9 cellular contexts compared by ENCODE assay signal in genomic region chr11:114280696-114281095, GRCh38. TPM values are rescaled to one million over a fixed set of nuclear protein-coding genes. Genes with fewer than 3 reads are reported as not detected.
DNase-seq lines count a peak whose midpoint lies in the region; ATAC-seq and TF ChIP-seq lines count a peak whose summit lies in the region.
"Had no signal": no experiment of that assay in that cellular context is flagged by ENCODE, and none has a peak within 500 bp of the region (broad histone marks: within the 10 kb centered on the region; RNA-seq: fewer than 3 reads in every experiment).

No MANE protein-coding gene starts in this region.

- H3K4me2 ChIP-seq in OCI-LY3 (ENCODE audit: low read length) = no peak overlapping the region

- H3K27ac Mint-ChIP-seq in Calu3 (ENCODE audit: unreplicated experiment) (peak overlapping the region; percentile 30), mesothelial cell of epicardium (no peak overlapping the region)

- CTCF ChIA-PET in Calu3 (lab: Charles Lee) = interaction anchor here (0.7 to 1.3 kb wide), 6 partner anchors 11 to 26 kb away, joined by 3 to 6 read pairs (median 4); partner anchors contain the start of gene NNMT

- H3K9me3 Mint-ChIP-seq in Calu3 (ENCODE audit: low read depth, unreplicated experiment) (no peaks in the 10 kb centered on the region), mesothelial cell of epicardium (no peaks in the 10 kb centered on the region)

- no peak overlapping the region for H3K4me3 ChIP-seq in OCI-LY3 (ENCODE audit: low read length)

- no peak overlapping the region for H2AFZ ChIP-seq in OCI-LY3 (ENCODE audit: low read depth, low read length)

- peaks cover 5% of the 10 kb centered on the region for H3K27me3 Mint-ChIP-seq in Calu3 (ENCODE audit: unreplicated experiment)
- H3K27me3 Mint-ChIP-seq in mesothelial cell of epicardium (ENCODE audit: low read depth) = peaks cover 35% of the 10 kb centered on the region

- H3K27ac ChIP-seq in OCI-LY3 (ENCODE audit: low read length) = no peak overlapping the region

- DNase-seq in Calu3 (peak; percentile 78), HT1080 (ENCODE audit: low read depth) (peak; percentile 87), dermis microvascular lymphatic vessel endothelial cell (ENCODE audit: low read depth in 2 of 2) (peak; percentile 80 to 89), mesothelial cell of epicardium (ENCODE audit: low spot score in 2 of 2, unreplicated experiment in 2 of 2) (peak; percentile 38 to 67), T-helper 2 cell (no peak)

- H3K9ac ChIP-seq in OCI-LY3 (ENCODE audit: low read length) = no peak overlapping the region

- ATAC-seq in GM19463 (IDR thresholded peaks at IDR 0.05; ENCODE audit: unreplicated experiment) (no peak), HG02588 (IDR thresholded peaks at IDR 0.05; ENCODE audit: unreplicated experiment) (no peak)
- ATAC-seq: naive thymus-derived CD8-positive, alpha-beta T cell had no signal

- H3K36me3 Mint-ChIP-seq in Calu3 (ENCODE audit: insufficient read depth, unreplicated experiment) = no peaks in the 10 kb centered on the region
- H3K36me3 Mint-ChIP-seq in mesothelial cell of epicardium = no peaks in the 10 kb centered on the region
- H3K36me3 Mint-ChIP-seq: naive thymus-derived CD8-positive, alpha-beta T cell had no signal

- TF ChIP-seq CTCF in Calu3 (IDR thresholded peaks at IDR 0.05; ENCODE audit: unreplicated experiment) = peak; percentile 67
- TF ChIP-seq CTCF in OCI-LY3 (IDR thresholded peaks at IDR 0.05; ENCODE audit: low read depth, low read length) = peak; percentile 70
- peak; percentile 47 for TF ChIP-seq CTCF in mesothelial cell of epicardium (IDR thresholded peaks at IDR 0.05; ENCODE audit: unreplicated experiment)

- H4K20me1 ChIP-seq in OCI-LY3 (ENCODE audit: insufficient read depth, low read length) = no peaks in the 10 kb centered on the region

- no TSS peak for BruUV-seq in Calu3 (replicated peaks; lab: Mats Ljungman, UMichigan)

- no peaks in the 10 kb centered on the region for H3K9me3 ChIP-seq in OCI-LY3 (ENCODE audit: insufficient read depth, low read length)

- H3K4me3 Mint-ChIP-seq in Calu3 (ENCODE audit: low read depth, unreplicated experiment) = no peak overlapping the region
- no peak overlapping the region for H3K4me3 Mint-ChIP-seq in mesothelial cell of epicardium
- H3K4me3 Mint-ChIP-seq: naive thymus-derived CD8-positive, alpha-beta T cell had no signal

- intact Hi-C loops in Calu3 (cut with micrococcal nuclease; ENCODE audit: unreplicated experiment) = loop anchor here (1.0 to 5.0 kb wide), 4 partner anchors 16 to 482 kb away; partner anchors contain the start of gene NNMT

- peaks cover 44% of the 10 kb centered on the region for H3K27me3 ChIP-seq in OCI-LY3 (ENCODE audit: low read depth, low read length)

- peaks cover 65% of the 10 kb centered on the region for H3K4me1 Mint-ChIP-seq in Calu3 (ENCODE audit: low read depth, unreplicated experiment)
- H3K4me1 Mint-ChIP-seq in mesothelial cell of epicardium = peaks cover 21% of the 10 kb centered on the region

- H3K36me3 ChIP-seq in OCI-LY3 (replicated peaks; ENCODE audit: low read depth, low read length) = no peaks in the 10 kb centered on the region

- no peaks in the 10 kb centered on the region for H3K79me2 ChIP-seq in OCI-LY3 (ENCODE audit: low read length)

- H3K4me1 ChIP-seq in OCI-LY3 (ENCODE audit: low read length) = no peaks in the 10 kb centered on the region

RNA-seq across cellular contexts. Expression of gene NNMT, which starts 15.5 kb away (rescaled TPM):
- total RNA-seq in Calu3 (2022) (52.7 and 116 TPM in 2 replicates), dermis microvascular lymphatic vessel endothelial cell (133 and 251 TPM in 2 replicates), mesothelial cell of epicardium (0.54 to 2.4 TPM (median 2.3 TPM) in 3 replicates)
- total RNA-seq in HT1080 (2014; rRNA removed; shearing (Covaris generic)) = 158 and 162 TPM in 2 replicates
- polyA plus RNA-seq in HT1080 (2015; cell fraction: cytosol; rRNA removed) = 103 and 115 TPM in 2 replicates
- 85.2 and 92.3 TPM in 2 replicates for polyA plus RNA-seq in HT1080 (2015; cell fraction: nucleus; rRNA removed)
- total RNA-seq: naive thymus-derived CD8-positive, alpha-beta T cell had no signal
- polyA plus RNA-seq: naive thymus-derived CD8-positive, alpha-beta T cell had no signal

Comparison
In these comparisons a context has a peak if more than half of its experiments do, and no peak if none do; other contexts are left out.
1. DNase-seq: peak in Calu3 (single experiment), HT1080 (single experiment), dermis microvascular lymphatic vessel endothelial cell (2 of 2) and mesothelial cell of epicardium (2 of 2); none in T-helper 2 cell (0 of 5).
2. RNA of gene NNMT, which starts 15.5 kb away (total RNA-seq): 158 to 162 TPM in HT1080, 133 to 251 TPM in dermis microvascular lymphatic vessel endothelial cell and 52.7 to 116 TPM in Calu3; 0.54 to 2.4 TPM in mesothelial cell of epicardium; every median in the first group is over 10 times any median in the second.
3. Peak in every context shown above with its lines, with median percentiles within 50 percentile points of each other: CTCF ChIP-seq.